Comparison of ENCODE assay signal across 27 cellular contexts in the genomic region with DNA sequence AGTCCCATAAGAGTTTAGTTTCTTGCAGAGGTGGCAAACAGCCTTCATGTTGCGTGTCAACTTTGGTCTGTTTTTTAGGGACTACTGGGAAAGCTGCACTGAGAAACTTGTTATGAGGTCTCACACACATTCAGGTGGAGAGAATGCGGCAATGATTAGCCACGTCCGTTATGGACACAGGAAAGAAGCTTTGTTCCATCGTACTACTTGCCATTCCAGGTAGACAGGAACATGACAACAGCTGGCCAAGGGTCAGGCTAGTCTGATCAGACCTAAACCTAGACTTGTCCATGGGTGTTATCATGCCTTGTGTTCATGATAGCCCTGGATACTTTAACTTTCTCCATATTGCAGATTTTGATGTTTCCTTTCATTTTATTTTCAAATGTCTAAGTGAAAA.
"Had no signal": no experiment of that assay in that cellular context is flagged by ENCODE, and none has a peak within 500 bp of the region (broad histone marks: within the 10 kb centered on the region; RNA-seq: fewer than 3 reads in every experiment).

No MANE protein-coding gene starts in this region.

- ATAC-seq: activated CD4-positive, alpha-beta T cell treated with anti-CD3 and anti-CD28 coated beads for 36 hours; activated T-helper 17 cell treated with anti-CD3 and anti-CD28 coated beads, Interleukin-2, amount 50 U/mL, for 72 hours; PC-3; T-cell had no signal

- H3K9me3 Mint-ChIP-seq: activated CD4-positive, alpha-beta memory T cell treated with anti-CD3 and anti-CD28 coated beads, Interleukin-2, amount 10 ng/mL, durations not matched to agents 7 days and 5 days; activated naive CD4-positive, alpha-beta T cell treated with anti-CD3 and anti-CD28 coated beads, Interleukin-2, amount 10 ng/mL, durations not matched to agents 7 days and 5 days; activated naive CD8-positive, alpha-beta T cell treated with anti-CD3 and anti-CD28 coated beads, Interleukin-2, amount 10 ng/mL, durations not matched to agents 7 days and 5 days; activated T-helper 17 cell treated with anti-CD3 and anti-CD28 coated beads, Interleukin-2, amount 50 U/mL, for 72 hours; central memory CD8-positive, alpha-beta T cell; T-cell had no signal

- H3K4me1 ChIP-seq: breast epithelium had no signal

- H3K27me3 ChIP-seq: adrenal gland, breast epithelium had no signal

- H3K36me3 ChIP-seq: adrenal gland, breast epithelium had no signal

- H3K27ac ChIP-seq: breast epithelium, WERI-Rb-1 had no signal

- H3K27ac Mint-ChIP-seq: activated CD4-positive, alpha-beta memory T cell treated with anti-CD3 and anti-CD28 coated beads, Interleukin-2, amount 10 ng/mL, durations not matched to agents 7 days and 5 days; activated CD4-positive, alpha-beta T cell treated with anti-CD3 and anti-CD28 coated beads for 36 hours; activated naive CD4-positive, alpha-beta T cell treated with anti-CD3 and anti-CD28 coated beads, Interleukin-2, amount 10 ng/mL, durations not matched to agents 7 days and 5 days; activated naive CD8-positive, alpha-beta T cell treated with anti-CD3 and anti-CD28 coated beads, Interleukin-2, amount 10 ng/mL, durations not matched to agents 7 days and 5 days; activated T-helper 17 cell treated with anti-CD3 and anti-CD28 coated beads, Interleukin-2, amount 50 U/mL, for 72 hours; T-cell had no signal

- H3K4me1 Mint-ChIP-seq: activated CD4-positive, alpha-beta memory T cell treated with anti-CD3 and anti-CD28 coated beads, Interleukin-2, amount 10 ng/mL, durations not matched to agents 7 days and 5 days; activated CD4-positive, alpha-beta T cell treated with anti-CD3 and anti-CD28 coated beads for 36 hours; activated naive CD4-positive, alpha-beta T cell treated with anti-CD3 and anti-CD28 coated beads, Interleukin-2, amount 10 ng/mL, durations not matched to agents 7 days and 5 days; activated naive CD8-positive, alpha-beta T cell treated with anti-CD3 and anti-CD28 coated beads, Interleukin-2, amount 10 ng/mL, durations not matched to agents 7 days and 5 days; activated T-helper 17 cell treated with anti-CD3 and anti-CD28 coated beads, Interleukin-2, amount 50 U/mL, for 72 hours; central memory CD8-positive, alpha-beta T cell; T-cell had no signal

- H3K9me3 ChIP-seq: adrenal gland, breast epithelium had no signal

- DNase-seq: activated CD4-positive, alpha-beta memory T cell treated with anti-CD3 and anti-CD28 coated beads, Interleukin-2, amount 10 ng/mL, durations not matched to agents 7 days and 5 days; activated CD4-positive, alpha-beta T cell treated with anti-CD3 and anti-CD28 coated beads for 36 hours; activated CD4-positive, alpha-beta T cell treated with anti-CD3 and anti-CD28 coated beads, Interleukin-2, amount 50 U/mL, for 1 hour; activated gamma-delta T cell; activated naive CD4-positive, alpha-beta T cell treated with anti-CD3 and anti-CD28 coated beads, Interleukin-2, amount 10 ng/mL, durations not matched to agents 7 days and 5 days; activated naive CD8-positive, alpha-beta T cell treated with anti-CD3 and anti-CD28 coated beads, Interleukin-2, amount 10 ng/mL, durations not matched to agents 7 days and 5 days; activated T-cell treated with anti-CD3 and anti-CD28 coated beads for 4 hours; activated T-cell treated with anti-CD3 and anti-CD28 coated beads, Interleukin-2, amount 50 U/mL, for 48 hours; adrenal gland; anterior cingulate cortex; Kasumi-1; KBM-7; NCI-H1105 treated with DMSO at 0.1 percent for 48 hours; NCI-H1436 treated with DMSO at 0.1 percent for 48 hours; NCI-H187; NCI-H2081; NCI-H446; NCI-H524; PC-3; SIG-M5; T-cell; T-helper 2 cell; T1000; WERI-Rb-1 had no signal

- H3K4me3 Mint-ChIP-seq: activated CD4-positive, alpha-beta memory T cell treated with anti-CD3 and anti-CD28 coated beads, Interleukin-2, amount 10 ng/mL, durations not matched to agents 7 days and 5 days; activated CD4-positive, alpha-beta T cell treated with anti-CD3 and anti-CD28 coated beads for 36 hours; activated naive CD4-positive, alpha-beta T cell treated with anti-CD3 and anti-CD28 coated beads, Interleukin-2, amount 10 ng/mL, durations not matched to agents 7 days and 5 days; activated naive CD8-positive, alpha-beta T cell treated with anti-CD3 and anti-CD28 coated beads, Interleukin-2, amount 10 ng/mL, durations not matched to agents 7 days and 5 days; activated T-helper 17 cell treated with anti-CD3 and anti-CD28 coated beads, Interleukin-2, amount 50 U/mL, for 72 hours; central memory CD8-positive, alpha-beta T cell; T-cell had no signal

- H3K36me3 Mint-ChIP-seq: activated naive CD4-positive, alpha-beta T cell treated with anti-CD3 and anti-CD28 coated beads, Interleukin-2, amount 10 ng/mL, durations not matched to agents 7 days and 5 days; activated naive CD8-positive, alpha-beta T cell treated with anti-CD3 and anti-CD28 coated beads, Interleukin-2, amount 10 ng/mL, durations not matched to agents 7 days and 5 days; T-cell had no signal

- H3K27me3 Mint-ChIP-seq: activated CD4-positive, alpha-beta memory T cell treated with anti-CD3 and anti-CD28 coated beads, Interleukin-2, amount 10 ng/mL, durations not matched to agents 7 days and 5 days; activated naive CD4-positive, alpha-beta T cell treated with anti-CD3 and anti-CD28 coated beads, Interleukin-2, amount 10 ng/mL, durations not matched to agents 7 days and 5 days; central memory CD8-positive, alpha-beta T cell had no signal

- H3K4me3 ChIP-seq: adrenal gland, breast epithelium had no signal
